ENCODE assay signal across 1 cellular context in the genomic region with DNA sequence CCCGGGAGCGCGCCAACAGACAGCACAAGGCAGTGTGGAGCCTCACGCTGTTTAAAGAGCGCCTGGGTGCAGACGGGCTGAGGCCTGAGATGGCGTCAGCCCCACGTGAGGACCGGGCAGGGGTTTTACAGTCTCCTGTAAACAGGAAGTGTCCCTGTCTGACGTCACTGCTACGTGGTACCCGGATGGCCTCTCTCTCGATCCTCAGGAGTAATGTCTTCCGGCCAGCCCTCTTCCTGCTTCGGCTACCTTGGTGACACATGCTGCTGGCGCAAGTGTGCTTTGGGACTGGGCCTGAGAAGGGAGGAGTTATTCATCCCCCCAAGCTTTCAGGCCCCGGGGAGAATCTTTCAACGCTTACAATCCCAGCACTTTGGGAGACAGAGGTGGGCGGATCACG.
TF ChIP-seq lines count a peak whose summit lies in the region.

No MANE protein-coding gene starts in this region.

TF ChIP-seq in GM23338, 12 proteins besides CTCF, POLR2A, EP300 and RAD21 (continued from another document):
- TF ChIP-seq NANOG (IDR thresholded peaks at IDR 0.05; ENCODE audit: borderline replicate concordance) (no peak), POLR2AphosphoS5 (IDR thresholded peaks at IDR 0.05; ENCODE audit: low read depth) (no peak), CREB1 (CRISPR knock-in tag; IDR thresholded peaks at IDR 0.05; ENCODE audit: low read depth) (no peak), STAT1 (IDR thresholded peaks at IDR 0.05; ENCODE audit: unreplicated experiment) (no peak), ZNF462 (CRISPR knock-in tag; IDR thresholded peaks at IDR 0.05) (no peak)
TF ChIP-seq in GM23338: peak in this region for 0.
